In genomic region chr5:136249678-136250266, GRCh38 we compare ENCODE assay signal across 8 cellular contexts.
A peak's percentile ranks its signal among the peaks of the same experiment; 100 is the strongest.
DNase-seq lines count a peak whose midpoint lies in the region; ATAC-seq and FAIRE-seq lines count a peak whose summit lies in the region.

No MANE protein-coding gene starts in this region.

- intact Hi-C loops in posterior cingulate gyrus (cut with DNase I), result loop anchor here (1.0 to 2.0 kb wide), 2 partner anchors 175 to 521 kb away; no protein-coding TSS in a partner anchor

- peak; percentile 56 for ATAC-seq in GM18519 (IDR thresholded peaks at IDR 0.05; ENCODE audit: low FRiP score, unreplicated experiment)
- ATAC-seq in GM21423 (IDR thresholded peaks at IDR 0.05; ENCODE audit: unreplicated experiment), result no peak
- ATAC-seq in HG03354 (IDR thresholded peaks at IDR 0.05; ENCODE audit: poor library complexity, severe bottlenecking, unreplicated experiment), result no peak

- peak; percentile 39 for FAIRE-seq in TTC549 (lab: Jason Lieb, UNC)

- DNase-seq in C1 segment of cervical spinal cord (lab: John Stamatoyannopoulos, UW), result peak in 10 of 14 donors; percentile 2 to 44 (median 18)
- peak; percentile 8 for DNase-seq in NCI-H1694 (lab: John Stamatoyannopoulos, UW)
- DNase-seq in foreskin melanocyte, result peak; percentile 24
- peak; percentile 28 to 94 (median 71) for DNase-seq in posterior cingulate gyrus

Comparison
In these comparisons a context has a peak if more than half of its experiments do, and no peak if none do; other contexts are left out.
1. DNase-seq: peak in every context shown above with its lines; median percentile 71 in posterior cingulate gyrus; 24 in foreskin melanocyte; 18 in C1 segment of cervical spinal cord; 8 in NCI-H1694.